ENCODE assay signal across 11 cellular contexts in the genomic region with DNA sequence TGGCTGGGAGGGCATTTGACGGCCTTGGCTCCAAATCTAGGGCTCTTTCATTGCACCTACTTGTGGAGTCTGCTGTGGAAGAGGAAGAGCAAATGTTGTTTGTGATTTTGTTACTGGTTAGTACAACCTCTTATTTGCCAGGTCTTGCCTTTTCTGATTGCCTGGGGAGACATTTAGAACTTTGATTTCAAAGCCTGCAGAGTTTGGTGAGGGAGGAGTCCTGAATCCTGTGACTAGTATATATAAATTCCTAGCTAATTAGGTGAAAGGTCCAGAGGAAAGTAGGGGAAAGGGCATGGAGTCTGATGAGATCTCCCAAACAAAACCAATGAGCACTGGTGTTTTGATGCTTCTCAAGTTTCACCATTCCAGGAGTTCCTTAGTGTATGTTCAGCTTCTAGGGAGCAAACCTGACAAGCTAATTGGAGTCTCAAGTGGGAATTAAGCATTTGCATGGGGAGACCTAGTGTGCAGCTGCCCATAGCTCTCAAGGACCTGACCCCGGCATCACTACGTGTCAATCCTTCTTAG. TPM values are rescaled to one million over a fixed set of nuclear protein-coding genes. Genes with fewer than 3 reads are reported as not detected.
A peak's percentile ranks its signal among the peaks of the same experiment; 100 is the strongest.
DNase-seq lines count a peak whose midpoint lies in the region; ATAC-seq and TF ChIP-seq lines count a peak whose summit lies in the region.
"Had no signal": no experiment of that assay in that cellular context is flagged by ENCODE, and none has a peak within 500 bp of the region (broad histone marks: within the 10 kb centered on the region; RNA-seq: fewer than 3 reads in every experiment).

No MANE protein-coding gene starts in this region.

- no peaks in the 10 kb centered on the region for H3K36me3 ChIP-seq in BE2C

- no peak for ATAC-seq in GM21825 (IDR thresholded peaks at IDR 0.05; ENCODE audit: unreplicated experiment)
- ATAC-seq: activated naive CD4-positive, alpha-beta T cell treated with anti-CD3 and anti-CD28 coated beads, Interleukin-2, amount 50 U/mL, for 72 hours had no signal

- DNase-seq in DMS 273 (lab: John Stamatoyannopoulos, UW; ENCODE audit: unreplicated experiment) (peak; percentile 41), NCI-H2029 (lab: John Stamatoyannopoulos, UW) (peak; percentile 55), epidermal melanocyte (ENCODE audit: insufficient read length, low spot score) (peak; percentile 26), mesothelial cell of epicardium (ENCODE audit: low spot score in 2 of 2, unreplicated experiment in 2 of 2) (no peak), BE2C (no peak), NCI-H1048 (lab: John Stamatoyannopoulos, UW) (no peak)
- DNase-seq in stimulated activated CD4-positive, alpha-beta T cell treated with anti-CD3 and anti-CD28 coated beads, Interleukin-4, amount 100 ng/mL, for 24 hours = no peak
- DNase-seq: erythroblast; stimulated activated CD4-positive, alpha-beta T cell treated with anti-CD3 and anti-CD28 coated beads, Interleukin-2, amount 100 ng/mL, for 48 hours had no signal

- peaks cover 6% of the 10 kb centered on the region; the same call in 1 of the 2 replicates for H3K27me3 ChIP-seq in BE2C

- H3K27ac Mint-ChIP-seq in mesothelial cell of epicardium = peak overlapping the region; percentile 36
- H3K27ac Mint-ChIP-seq: activated naive CD4-positive, alpha-beta T cell treated with anti-CD3 and anti-CD28 coated beads, Interleukin-2, amount 50 U/mL, for 72 hours had no signal

- peaks cover 25% of the 10 kb centered on the region for H3K4me1 Mint-ChIP-seq in mesothelial cell of epicardium

- no peaks in the 10 kb centered on the region for H3K36me3 Mint-ChIP-seq in mesothelial cell of epicardium
- H3K36me3 Mint-ChIP-seq: activated naive CD4-positive, alpha-beta T cell treated with anti-CD3 and anti-CD28 coated beads, Interleukin-2, amount 50 U/mL, for 72 hours had no signal

- H3K4me3 Mint-ChIP-seq in mesothelial cell of epicardium = no peak overlapping the region

- no peaks in the 10 kb centered on the region for H3K4me1 ChIP-seq in BE2C

- no peak overlapping the region for H3K4me3 ChIP-seq in BE2C (ENCODE audit: low read depth, low read length)

- no peaks in the 10 kb centered on the region for H3K27me3 Mint-ChIP-seq in mesothelial cell of epicardium (ENCODE audit: low read depth)

- no peaks in the 10 kb centered on the region for H3K9me3 ChIP-seq in BE2C

- TF ChIP-seq CTCF in mesothelial cell of epicardium (IDR thresholded peaks at IDR 0.05; ENCODE audit: unreplicated experiment) (no peak), BE2C (IDR thresholded peaks at IDR 0.05; ENCODE audit: low read depth, low read length) (no peak)

- H3K9me3 Mint-ChIP-seq in mesothelial cell of epicardium = no peaks in the 10 kb centered on the region
- H3K9me3 Mint-ChIP-seq: activated naive CD4-positive, alpha-beta T cell treated with anti-CD3 and anti-CD28 coated beads, Interleukin-2, amount 50 U/mL, for 72 hours had no signal

RNA-seq across cellular contexts. Expression of a gene that starts 5.1 kb away (rescaled TPM):
- 0.47 to 1.4 TPM (median 0.51 TPM) in 3 replicates for total RNA-seq in mesothelial cell of epicardium
- not detected for polyA plus RNA-seq in BE2C (2012; ENCODE audit: insufficient read depth, insufficient read length, low read depth)
- total RNA-seq: activated naive CD4-positive, alpha-beta T cell treated with anti-CD3 and anti-CD28 coated beads, Interleukin-2, amount 50 U/mL, for 72 hours had no signal

RNA-seq across cellular contexts. Expression of a gene that starts 37.5 kb away (rescaled TPM):
- 0.16 to 0.29 TPM in 2 of 3 replicates, not detected in the other for total RNA-seq in mesothelial cell of epicardium
- polyA plus RNA-seq in BE2C (2012; ENCODE audit: insufficient read depth, insufficient read length, low read depth) = not detected

Comparison
In these comparisons a context has a peak if more than half of its experiments do, and no peak if none do; other contexts are left out.
1. DNase-seq: peak in DMS 273 (single experiment), NCI-H2029 (single experiment) and epidermal melanocyte (single experiment); none in mesothelial cell of epicardium (0 of 2), BE2C (single experiment), stimulated activated CD4-positive, alpha-beta T cell treated with anti-CD3 and anti-CD28 coated beads, Interleukin-4, amount 100 ng/mL, for 24 hours (single experiment) and NCI-H1048 (single experiment).